In genomic region chr16:87963400-87963799, GRCh38 we compare ENCODE assay signal across 8 cellular contexts. TPM values are rescaled to one million over a fixed set of nuclear protein-coding genes. Genes with fewer than 3 reads are reported as not detected.
DNase-seq lines count a peak whose midpoint lies in the region; ATAC-seq, FAIRE-seq and TF ChIP-seq lines count a peak whose summit lies in the region.

No MANE protein-coding gene starts in this region.

- H4K20me1 ChIP-seq in GM23338 (replicated peaks; ENCODE audit: insufficient read depth): peaks cover 15% of the 10 kb centered on the region

- ATAC-seq in GM23338 (no peak), sciatic nerve (no peak)

- no peaks in the 10 kb centered on the region for H3K9me3 ChIP-seq in esophagus (ENCODE audit: control insufficient read depth in 2 of 2, insufficient read depth in 1 of 2, low read depth in 1 of 2, low read length in 1 of 2)

- peaks cover 12% of the 10 kb centered on the region for H3K27me3 Mint-ChIP-seq in GM23338 (ENCODE audit: insufficient read depth, low read depth, poor library complexity)

- peak overlapping the region; percentile 6 to 35 for H3K27ac ChIP-seq in esophagus (ENCODE audit: low read depth in 2 of 2, low read length in 1 of 2)
- no peak overlapping the region for H3K27ac ChIP-seq in GM23338 (ENCODE audit: low read depth)

- FAIRE-seq in frontal cortex (lab: Jason Lieb, UNC): no peak

- peaks cover 98% of the 10 kb centered on the region for H3K79me2 ChIP-seq in GM23338 (replicated peaks; ENCODE audit: insufficient read depth)

- H3K4me1 ChIP-seq in esophagus (ENCODE audit: control insufficient read depth in 2 of 2, insufficient read depth in 2 of 2, low read length in 1 of 2): peaks cover 4 to 7% of the 10 kb centered on the region in 2 donors
- peaks cover 7% of the 10 kb centered on the region; the same call in 1 of the 2 replicates for H3K4me1 ChIP-seq in GM23338 (ENCODE audit: insufficient read depth)

- in situ Hi-C loops in G401 (cut with HindIII; ENCODE audit: low sequenced_read_pairs): no loop called here

- DNase-seq in GM04503 (ENCODE audit: low read depth): peak; percentile 45
- DNase-seq in activated CD4-positive, alpha-beta T cell treated with anti-CD3 and anti-CD28 coated beads, Interleukin-2, amount 50 U/mL, for 48 hours: peak; percentile 71 to 81
- peak; percentile 72 to 73 for DNase-seq in stimulated activated CD4-positive, alpha-beta T cell treated with anti-CD3 and anti-CD28 coated beads, Interleukin-2, amount 100 ng/mL, for 24 hours
- DNase-seq in GM23338 (ENCODE audit: low spot score): no peak
- no peak for DNase-seq in sciatic nerve (ENCODE audit: low spot score)
- no peak for DNase-seq in G401 (ENCODE audit: low spot score)
- no peak for DNase-seq in frontal cortex (ENCODE audit: low spot score in 2 of 2)

- H3F3A ChIP-seq in GM23338 (replicated peaks; ENCODE audit: low read depth): no peaks in the 10 kb centered on the region

- H2AFZ ChIP-seq in GM23338: no peak overlapping the region

- H3K4me3 ChIP-seq in esophagus (ENCODE audit: low read depth in 1 of 2, low read length in 2 of 2) (no peak overlapping the region), GM23338 (no peak overlapping the region)

- H3K27me3 ChIP-seq in esophagus (ENCODE audit: control insufficient read depth in 1 of 2, insufficient read depth in 2 of 2, low read length in 2 of 2): no peaks in the 10 kb centered on the region
- H3K27me3 ChIP-seq in GM23338 (ENCODE audit: insufficient read depth): no peaks in the 10 kb centered on the region

- no peaks in the 10 kb centered on the region for H3K9me2 ChIP-seq in GM23338 (ENCODE audit: insufficient read depth)

- no peaks in the 10 kb centered on the region for H3K36me3 Mint-ChIP-seq in GM23338 (ENCODE audit: low read depth)

- no peak overlapping the region for H3K27ac Mint-ChIP-seq in GM23338

- WGBS in esophagus, 2 donors: 69 to 71% methylated on average over 9 of the region's 9 CpGs

- intact Hi-C loops in sciatic nerve (cut with DNase I): no loop called here

- H3K36me3 ChIP-seq in esophagus (ENCODE audit: control insufficient read depth in 2 of 2, insufficient read depth in 2 of 2, low read length in 1 of 2): peaks cover 0 to 2% of the 10 kb centered on the region in 2 donors
- H3K36me3 ChIP-seq in GM23338 (ENCODE audit: insufficient read depth): no peaks in the 10 kb centered on the region

- H3K4me3 Mint-ChIP-seq in GM23338: no peak overlapping the region

- H3K4me1 Mint-ChIP-seq in GM23338: peaks cover 36% of the 10 kb centered on the region

- H3K4me2 ChIP-seq in GM23338: no peak overlapping the region

- H3K9me3 Mint-ChIP-seq in GM23338: no peaks in the 10 kb centered on the region

- TF ChIP-seq CTCF in GM23338 (conservative IDR thresholded peaks at IDR 0.05; ENCODE audit: low read depth in 2 of 2): no peak

TF ChIP-seq in GM23338, 12 proteins besides CTCF, POLR2A, EP300 and RAD21 (continues in another document):
- no peak for TF ChIP-seq EZH2 (IDR thresholded peaks at IDR 0.05; ENCODE audit: low read depth, unreplicated experiment)
- TF ChIP-seq POLR2AphosphoS5 (IDR thresholded peaks at IDR 0.05; ENCODE audit: low read depth): no peak
- no peak for TF ChIP-seq STAT1 (IDR thresholded peaks at IDR 0.05; ENCODE audit: unreplicated experiment)
- no peak for TF ChIP-seq ZNF331 (CRISPR knock-in tag; IDR thresholded peaks at IDR 0.05; ENCODE audit: low read depth)
- TF ChIP-seq ZNF462 (CRISPR knock-in tag; IDR thresholded peaks at IDR 0.05): no peak
- TF ChIP-seq EZH2phosphoT487 (IDR thresholded peaks at IDR 0.05; ENCODE audit: unreplicated experiment): no peak
- no peak for TF ChIP-seq REST (IDR thresholded peaks at IDR 0.05; ENCODE audit: unreplicated experiment)

RNA-seq across cellular contexts. Expression of gene BANP, which starts 12.2 kb away (rescaled TPM):
- 10 to 100 TPM in 1 of 2 donors, 1 to 10 TPM in 1; 6.5 to 13.6 TPM for polyA plus RNA-seq in esophagus
- total RNA-seq in GM23338 (2014; rRNA removed; shearing (Covaris generic)): 30.0 and 48.0 TPM in 2 replicates
- 22.3 and 22.6 TPM in 2 replicates for polyA plus RNA-seq in GM23338 (2016; fragmentation: Nextera tagmentation; extraction: Ambion mirVana)
- 32.3 TPM for total RNA-seq in sciatic nerve
- total RNA-seq in G401 (2014; rRNA removed; shearing (Covaris generic)): 18.3 and 28.4 TPM in 2 replicates
- total RNA-seq in frontal cortex: 40.8 TPM

RNA-seq across cellular contexts. Expression of gene CA5A, which starts 27.1 kb away (rescaled TPM):
- polyA plus RNA-seq in esophagus: not detected
- not detected in 2 replicates for total RNA-seq in GM23338 (2014; rRNA removed; shearing (Covaris generic))
- not detected in 2 replicates for polyA plus RNA-seq in GM23338 (2016; fragmentation: Nextera tagmentation; extraction: Ambion mirVana)
- not detected for total RNA-seq in sciatic nerve
- total RNA-seq in G401 (2014; rRNA removed; shearing (Covaris generic)): not detected in 2 replicates
- not detected for total RNA-seq in frontal cortex

Comparison
In these comparisons a context has a peak if more than half of its experiments do, and no peak if none do; other contexts are left out.
1. DNase-seq: peak in GM04503 (single experiment), activated CD4-positive, alpha-beta T cell treated with anti-CD3 and anti-CD28 coated beads, Interleukin-2, amount 50 U/mL, for 48 hours (2 of 2) and stimulated activated CD4-positive, alpha-beta T cell treated with anti-CD3 and anti-CD28 coated beads, Interleukin-2, amount 100 ng/mL, for 24 hours (2 of 2); none in GM23338 (single experiment), sciatic nerve (single experiment), G401 (single experiment) and frontal cortex (0 of 2).